In genomic region chr20:29742699-29743100, GRCh38 we compare ENCODE assay signal across 23 cellular contexts.
A peak's percentile ranks its signal among the peaks of the same experiment; 100 is the strongest.
DNase-seq lines count a peak whose midpoint lies in the region; ATAC-seq and TF ChIP-seq lines count a peak whose summit lies in the region.
"Had no signal": no experiment of that assay in that cellular context is flagged by ENCODE, and none has a peak within 500 bp of the region (broad histone marks: within the 10 kb centered on the region; RNA-seq: fewer than 3 reads in every experiment).

No MANE protein-coding gene starts in this region.

- H3K27me3 ChIP-seq in SK-N-SH (ENCODE audit: insufficient read depth) (no peaks in the 10 kb centered on the region), endodermal cell (ENCODE audit: control insufficient read depth, insufficient read depth, low read length, poor library complexity, severe bottlenecking) (no peaks in the 10 kb centered on the region), suprapubic skin (peaks cover 39% of the 10 kb centered on the region)
- H3K27me3 ChIP-seq: SJCRH30 had no signal

- H3K4me3 ChIP-seq in SK-N-SH (ENCODE audit: low read depth in 2 of 2, low read length in 1 of 2) (no peak overlapping the region), endodermal cell (ENCODE audit: low read length) (no peak overlapping the region), suprapubic skin (peak overlapping the region; percentile 6)
- H3K4me3 ChIP-seq: SJCRH30 had no signal

- DNase-seq in SK-N-SH (peak; percentile 7), GM20000 (ENCODE audit: low spot score) (peak; percentile 30), endodermal cell (peak; percentile 13), suprapubic skin (ENCODE audit: low spot score in 2 of 2) (no peak), MCF 10A (ENCODE audit: unreplicated experiment) (no peak)
- DNase-seq: ACHN; C1 segment of cervical spinal cord; Calu3; CD8-positive, alpha-beta memory T cell; KBM-7; NCI-H1092; NCI-H1436; NCI-H187 treated with DMSO at 0.1 percent for 48 hours; NCI-H226; NCI-H510A treated with DMSO at 0.1 percent for 48 hours; NCI-H748 treated with DMSO at 0.1 percent for 48 hours; SJCRH30 had no signal

- no peak overlapping the region for H2AFZ ChIP-seq in SK-N-SH (ENCODE audit: low read depth)

- H3K9ac ChIP-seq in SK-N-SH (no peak overlapping the region), endodermal cell (ENCODE audit: extremely low read depth, low read length, poor library complexity, severe bottlenecking) (no peak overlapping the region)

- H3K9me2 ChIP-seq in SK-N-SH, result no peaks in the 10 kb centered on the region

- intact Hi-C loops in MCF 10A (cut with micrococcal nuclease), result no loop called here

- H3K9me3 ChIP-seq in SK-N-SH, result 0 out of 2 replicates have a peak, but pooled peaks cover 3% of the 10 kb centered on the region
- H3K9me3 ChIP-seq in endodermal cell (ENCODE audit: control insufficient read depth, low read length), result peaks cover 20% of the 10 kb centered on the region
- H3K9me3 ChIP-seq in suprapubic skin, result peaks cover 6% of the 10 kb centered on the region
- H3K9me3 ChIP-seq: SJCRH30 had no signal

- no peak for ATAC-seq in SK-N-SH treated with all-trans-retinoic acid at 6 μM for 48 hours
- ATAC-seq in HG02642 (IDR thresholded peaks at IDR 0.05; ENCODE audit: poor library complexity, unreplicated experiment), result no peak
- no peak for ATAC-seq in GM18858 (IDR thresholded peaks at IDR 0.05; ENCODE audit: unreplicated experiment)

- TF ChIP-seq EP300 in SK-N-SH (IDR thresholded peaks at IDR 0.05; ENCODE audit: borderline replicate concordance in 1 of 2, low read depth in 1 of 2, low read length in 1 of 2) (no peak), suprapubic skin (IDR thresholded peaks at IDR 0.05) (no peak)

- H3K36me3 Mint-ChIP-seq in endodermal cell (ENCODE audit: low read depth), result peaks cover 3% of the 10 kb centered on the region
- H3K36me3 Mint-ChIP-seq in MCF 10A (ENCODE audit: insufficient read depth, unreplicated experiment), result peaks cover 5% of the 10 kb centered on the region

- BruUV-seq in MCF 10A (replicated peaks; lab: Mats Ljungman, UMichigan), result no TSS peak

- H3K4me1 Mint-ChIP-seq in endodermal cell, result no peaks in the 10 kb centered on the region
- H3K4me1 Mint-ChIP-seq in MCF 10A (ENCODE audit: insufficient read depth, unreplicated experiment), result no peaks in the 10 kb centered on the region
- H3K4me1 Mint-ChIP-seq: CD8-positive, alpha-beta memory T cell had no signal

- TF ChIP-seq POLR2A in suprapubic skin (IDR thresholded peaks at IDR 0.05), result no peak

- TF ChIP-seq CTCF in SK-N-SH (IDR thresholded peaks at IDR 0.05) (no peak), GM20000 (IDR thresholded peaks at IDR 0.05; ENCODE audit: extremely low read depth, missing control alignments) (no peak), endodermal cell (conservative IDR thresholded peaks at IDR 0.05) (no peak), suprapubic skin (IDR thresholded peaks at IDR 0.05) (no peak), MCF 10A (IDR thresholded peaks at IDR 0.05; ENCODE audit: unreplicated experiment) (no peak)

- POLR2A ChIA-PET in SK-N-SH (lab: Yijun Ruan, JAX) (no interaction called here), MCF 10A (lab: Yijun Ruan, JAX) (no interaction called here)

- H3K27me3 Mint-ChIP-seq in endodermal cell (ENCODE audit: insufficient read depth) (no peaks in the 10 kb centered on the region), MCF 10A (ENCODE audit: insufficient read depth, unreplicated experiment) (no peaks in the 10 kb centered on the region)
- H3K27me3 Mint-ChIP-seq: CD8-positive, alpha-beta memory T cell had no signal

- H3K4me1 ChIP-seq in SK-N-SH (ENCODE audit: control insufficient read depth in 1 of 2, insufficient read depth in 2 of 2, low read depth in 1 of 2, low read length in 1 of 2) (no peaks in the 10 kb centered on the region), endodermal cell (ENCODE audit: control insufficient read depth, insufficient read depth, low read length) (no peaks in the 10 kb centered on the region), suprapubic skin (no peaks in the 10 kb centered on the region)
- H3K4me1 ChIP-seq: SJCRH30 had no signal

- H3K9me3 Mint-ChIP-seq in endodermal cell, result peaks cover 79% of the 10 kb centered on the region
- H3K9me3 Mint-ChIP-seq in MCF 10A (ENCODE audit: unreplicated experiment), result no peaks in the 10 kb centered on the region

- no peaks in the 10 kb centered on the region for H4K20me1 ChIP-seq in SK-N-SH (ENCODE audit: insufficient read depth)

- TF ChIP-seq RAD21 in SK-N-SH (IDR thresholded peaks at IDR 0.05; ENCODE audit: low read length), result no peak

- H3K27ac Mint-ChIP-seq in endodermal cell, result no peak overlapping the region
- no peak overlapping the region for H3K27ac Mint-ChIP-seq in MCF 10A (ENCODE audit: low read depth, unreplicated experiment)
- H3K27ac Mint-ChIP-seq: CD8-positive, alpha-beta memory T cell had no signal

- H3K4me2 ChIP-seq in SK-N-SH, result no peak overlapping the region

- CTCF ChIA-PET in SK-N-SH (lab: Yijun Ruan, JAX), result no interaction called here
- CTCF ChIA-PET in MCF 10A (lab: Yijun Ruan, JAX), result no interaction called here

- H3K79me2 ChIP-seq in SK-N-SH (ENCODE audit: insufficient read depth), result no peaks in the 10 kb centered on the region

- H3K27ac ChIP-seq in SK-N-SH (ENCODE audit: low read depth in 2 of 2, low read length in 1 of 2) (no peak overlapping the region), endodermal cell (ENCODE audit: low read depth, low read length) (no peak overlapping the region), suprapubic skin (no peak overlapping the region)
- H3K27ac ChIP-seq: 22Rv1, HL-60, RWPE1, SJCRH30 had no signal

- H3F3A ChIP-seq in SK-N-SH (replicated peaks; ENCODE audit: insufficient read depth), result no peaks in the 10 kb centered on the region

- H3K36me3 ChIP-seq in SK-N-SH (replicated peaks in 1 of 2; ENCODE audit: control insufficient read depth in 1 of 2, insufficient read depth in 2 of 2, low read length in 1 of 2) (no peaks in the 10 kb centered on the region), endodermal cell (ENCODE audit: control insufficient read depth, insufficient read depth, low read length) (no peaks in the 10 kb centered on the region), suprapubic skin (no peaks in the 10 kb centered on the region)
- H3K36me3 ChIP-seq: SJCRH30 had no signal

- H3K4me3 Mint-ChIP-seq in endodermal cell, result no peak overlapping the region
- H3K4me3 Mint-ChIP-seq in MCF 10A (ENCODE audit: unreplicated experiment), result no peak overlapping the region

- WGBS in SK-N-SH (ENCODE audit: low lambda C conversion rate), result 59% methylated on average over 5 of the region's 41 CpGs
- 92 to 94% methylated on average over 17 to 41 of the region's 41 CpGs for WGBS in endodermal cell (ENCODE audit: insufficient coverage in 1 of 2, insufficient read length in 1 of 2), 2 experiments
- WGBS in suprapubic skin, result 62% methylated on average over 7 of the region's 41 CpGs

TF ChIP-seq in SK-N-SH, 30 proteins besides CTCF, POLR2A, EP300 and RAD21:
- TF ChIP-seq FOXM1 (IDR thresholded peaks at IDR 0.05; ENCODE audit: low read depth), result no peak
- TF ChIP-seq FOXJ3 (CRISPR knock-in tag; IDR thresholded peaks at IDR 0.05), result no peak

TF ChIP-seq in SK-N-SH treated with all-trans-retinoic acid at 6 μM for 48 hours, 23 proteins besides CTCF, POLR2A, EP300 and RAD21:
- TF ChIP-seq ZNF70 (CRISPR knock-in tag; IDR thresholded peaks at IDR 0.05) (no peak), ZFP30 (CRISPR knock-in tag; IDR thresholded peaks at IDR 0.05) (no peak), GLIS3 (CRISPR knock-in tag; IDR thresholded peaks at IDR 0.05) (no peak), POU6F1 (CRISPR knock-in tag; IDR thresholded peaks at IDR 0.05; ENCODE audit: borderline replicate concordance, low read depth) (no peak), ZFP3 (CRISPR knock-in tag; IDR thresholded peaks at IDR 0.05) (no peak), CSDC2 (CRISPR knock-in tag; IDR thresholded peaks at IDR 0.05) (no peak), TSHZ2 (CRISPR knock-in tag; IDR thresholded peaks at IDR 0.05) (no peak), ISL1 (CRISPR knock-in tag; IDR thresholded peaks at IDR 0.05) (no peak)

Comparison
In these comparisons a context has a peak if more than half of its experiments do, and no peak if none do; other contexts are left out.
1. DNase-seq: peak in SK-N-SH (single experiment), GM20000 (single experiment) and endodermal cell (single experiment); none in suprapubic skin (0 of 2) and MCF 10A (single experiment).